21 cellular contexts compared by ENCODE assay signal in the genomic region with DNA sequence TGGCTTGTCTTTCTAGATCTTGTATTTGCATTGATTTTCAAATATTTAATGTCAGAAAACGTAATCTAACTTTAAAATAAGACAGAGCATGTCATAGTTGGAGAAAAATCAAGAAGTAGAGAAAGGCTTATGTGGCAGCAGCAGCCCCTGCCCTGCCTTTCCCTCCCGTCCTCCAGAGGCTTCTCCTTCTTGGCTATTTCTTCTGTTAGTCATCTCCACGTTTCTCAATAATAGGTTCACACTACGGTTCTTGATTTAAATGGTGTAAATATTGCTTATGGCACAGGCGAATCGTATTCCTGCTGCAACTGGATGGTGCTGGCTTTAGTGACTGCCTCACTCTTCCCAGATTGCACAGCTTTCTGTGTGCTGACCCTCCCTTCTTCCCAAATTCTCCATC. TPM values are rescaled to one million over a fixed set of nuclear protein-coding genes. Genes with fewer than 3 reads are reported as not detected.
DNase-seq lines count a peak whose midpoint lies in the region; ATAC-seq and TF ChIP-seq lines count a peak whose summit lies in the region.
"Had no signal": no experiment of that assay in that cellular context is flagged by ENCODE, and none has a peak within 500 bp of the region (broad histone marks: within the 10 kb centered on the region; RNA-seq: fewer than 3 reads in every experiment).

No MANE protein-coding gene starts in this region.

- H3K4me3 ChIP-seq in ACC112 (ENCODE audit: low read depth, low read length), result no peak overlapping the region
- no peak overlapping the region for H3K4me3 ChIP-seq in fibroblast of villous mesenchyme (ENCODE audit: low read depth, low read length)
- H3K4me3 ChIP-seq: BLaER1, lower lobe of right lung, prostate gland had no signal

- intact Hi-C loops in CD4-positive, alpha-beta T cell (cut with DNase I, micrococcal nuclease), result no loop called here

- peak overlapping the region; percentile 25 for H3K27ac Mint-ChIP-seq in CD4-positive, alpha-beta T cell
- no peak overlapping the region for H3K27ac Mint-ChIP-seq in activated CD8-positive, alpha-beta memory T cell treated with anti-CD3 and anti-CD28 coated beads, Interleukin-2, amount 10 ng/mL, durations not matched to agents 7 days and 5 days

- H3K4me3 Mint-ChIP-seq in CD4-positive, alpha-beta T cell, result no peak overlapping the region
- no peak overlapping the region for H3K4me3 Mint-ChIP-seq in activated CD8-positive, alpha-beta memory T cell treated with anti-CD3 and anti-CD28 coated beads, Interleukin-2, amount 10 ng/mL, durations not matched to agents 7 days and 5 days

- no peak for ATAC-seq in CD4-positive, alpha-beta T cell (ENCODE audit: poor library complexity)
- no peak for ATAC-seq in activated CD8-positive, alpha-beta memory T cell treated with anti-CD3 and anti-CD28 coated beads, Interleukin-2, amount 10 ng/mL, durations not matched to agents 7 days and 5 days
- ATAC-seq: foreskin keratinocyte; lower lobe of right lung; stimulated activated naive CD8-positive, alpha-beta T cell treated with anti-CD3 and anti-CD28 coated beads, Interleukin-15, Interleukin-2, amounts not matched to agents 100 U/mL and 50 U/mL, for 24 hours had no signal

- POLR2A ChIA-PET in CD4-positive, alpha-beta T cell (lab: Charles Lee), result no interaction called here

- no peaks in the 10 kb centered on the region for H3K9me3 ChIP-seq in CD4-positive, alpha-beta T cell (ENCODE audit: control insufficient read depth, low read length)
- H3K9me3 ChIP-seq: BLaER1, lower lobe of right lung, prostate gland had no signal

- peaks cover 74% of the 10 kb centered on the region for H3K36me3 Mint-ChIP-seq in CD4-positive, alpha-beta T cell (ENCODE audit: low read depth)
- no peaks in the 10 kb centered on the region for H3K36me3 Mint-ChIP-seq in activated CD8-positive, alpha-beta memory T cell treated with anti-CD3 and anti-CD28 coated beads, Interleukin-2, amount 10 ng/mL, durations not matched to agents 7 days and 5 days

- no peaks in the 10 kb centered on the region for H3K4me1 Mint-ChIP-seq in CD4-positive, alpha-beta T cell (ENCODE audit: low read depth)
- no peaks in the 10 kb centered on the region for H3K4me1 Mint-ChIP-seq in activated CD8-positive, alpha-beta memory T cell treated with anti-CD3 and anti-CD28 coated beads, Interleukin-2, amount 10 ng/mL, durations not matched to agents 7 days and 5 days

- no peak for DNase-seq in CD4-positive, alpha-beta T cell
- DNase-seq in amniotic epithelial cell (ENCODE audit: low read depth), result peak; percentile 77
- peak; percentile 45 for DNase-seq in fibroblast of villous mesenchyme (ENCODE audit: low read depth)
- DNase-seq in anterior cingulate cortex (lab: John Stamatoyannopoulos, UW), result no peak
- DNase-seq in activated CD8-positive, alpha-beta memory T cell treated with anti-CD3 and anti-CD28 coated beads, Interleukin-2, amount 10 ng/mL, durations not matched to agents 7 days and 5 days, result no peak
- DNase-seq in NCI-H1694 treated with DMSO at 0.1 percent for 48 hours (lab: John Stamatoyannopoulos, UW), result no peak
- DNase-seq in cerebellar nuclear complex (lab: John Stamatoyannopoulos, UW), result no peak
- DNase-seq: activated CD4-positive, alpha-beta T cell treated with anti-CD3 and anti-CD28 coated beads for 48 hours; aorta; DMS79 treated with DMSO at 0.1 percent for 48 hours; foreskin keratinocyte; lower lobe of right lung; MM.1S; NCI-H187 treated with DMSO at 0.1 percent for 48 hours; NCI-H446 treated with DMSO at 0.1 percent for 48 hours; SHP77; stimulated activated CD4-positive, alpha-beta T cell treated with anti-CD3 and anti-CD28 coated beads, Interleukin-12 subunit alpha, Interleukin-12 subunit beta, amount 100 ng/mL, for 4 hours; stimulated activated naive CD8-positive, alpha-beta T cell treated with anti-CD3 and anti-CD28 coated beads, Interleukin-15, Interleukin-2, amounts not matched to agents 100 U/mL and 50 U/mL, for 24 hours had no signal

- no peak overlapping the region for H2AFZ ChIP-seq in ACC112 (ENCODE audit: low read length, unreplicated experiment)

- H3K9me3 Mint-ChIP-seq in CD4-positive, alpha-beta T cell, result no peaks in the 10 kb centered on the region
- no peaks in the 10 kb centered on the region for H3K9me3 Mint-ChIP-seq in activated CD8-positive, alpha-beta memory T cell treated with anti-CD3 and anti-CD28 coated beads, Interleukin-2, amount 10 ng/mL, durations not matched to agents 7 days and 5 days (ENCODE audit: low read depth)

- H3K27me3 ChIP-seq in ACC112 (ENCODE audit: insufficient read depth, low read length), result no peaks in the 10 kb centered on the region
- H3K27me3 ChIP-seq in CD4-positive, alpha-beta T cell (ENCODE audit: control insufficient read depth, insufficient read depth, low read length), result no peaks in the 10 kb centered on the region
- H3K27me3 ChIP-seq: BLaER1, foreskin keratinocyte had no signal

- peaks cover 12% of the 10 kb centered on the region for H3K4me1 ChIP-seq in ACC112 (ENCODE audit: control insufficient read depth, insufficient read depth, low read length, unreplicated experiment)
- H3K4me1 ChIP-seq: foreskin keratinocyte, prostate gland had no signal

- no peaks in the 10 kb centered on the region for H3K27me3 Mint-ChIP-seq in CD4-positive, alpha-beta T cell
- H3K27me3 Mint-ChIP-seq in activated CD8-positive, alpha-beta memory T cell treated with anti-CD3 and anti-CD28 coated beads, Interleukin-2, amount 10 ng/mL, durations not matched to agents 7 days and 5 days, result no peaks in the 10 kb centered on the region

- TF ChIP-seq CTCF in CD4-positive, alpha-beta T cell (IDR thresholded peaks at IDR 0.05), result no peak
- TF ChIP-seq CTCF in fibroblast of villous mesenchyme (IDR thresholded peaks at IDR 0.05; ENCODE audit: insufficient read depth, low read depth, low read length), result no peak

- H3K27ac ChIP-seq in ACC112 (ENCODE audit: low read depth, low read length), result peak overlapping the region; percentile 24; the same call in 1 of the 2 replicates
- no peak overlapping the region for H3K27ac ChIP-seq in CD4-positive, alpha-beta T cell (ENCODE audit: low read depth, low read length)
- H3K27ac ChIP-seq: BLaER1, foreskin keratinocyte, lower lobe of right lung, prostate gland had no signal

- H3K36me3 ChIP-seq in ACC112 (ENCODE audit: insufficient read depth, low read length), result no peaks in the 10 kb centered on the region
- H3K36me3 ChIP-seq: BLaER1 had no signal

- CTCF ChIA-PET in CD4-positive, alpha-beta T cell (lab: Charles Lee), result no interaction called here
- CTCF ChIA-PET in activated CD8-positive, alpha-beta memory T cell treated with anti-CD3 and anti-CD28 coated beads, Interleukin-2, amount 10 ng/mL, durations not matched to agents 7 days and 5 days (lab: Charles Lee), result interaction anchor here (1.0 kb wide), 1 partner anchor 13 kb away, joined by 3 read pairs; no protein-coding TSS in a partner anchor

- no peaks in the 10 kb centered on the region for H3K79me2 ChIP-seq in ACC112 (ENCODE audit: control insufficient read depth, insufficient read depth, low read length, unreplicated experiment)

RNA-seq across cellular contexts. Expression of a gene that starts 42.8 kb away (rescaled TPM):
- total RNA-seq in CD4-positive, alpha-beta T cell, result 10 to 100 TPM; 85.3 to 92.7 TPM
- total RNA-seq in fibroblast of villous mesenchyme, result 12.9 and 22.9 TPM in 2 replicates
- 10 to 100 TPM; 18.5 to 20.6 TPM for total RNA-seq in activated CD8-positive, alpha-beta memory T cell treated with anti-CD3 and anti-CD28 coated beads, Interleukin-2, amount 10 ng/mL, durations not matched to agents 7 days and 5 days

Comparison
In these comparisons a context has a peak if more than half of its experiments do, and no peak if none do; other contexts are left out.
1. DNase-seq: peak in amniotic epithelial cell (single experiment) and fibroblast of villous mesenchyme (single experiment); none in CD4-positive, alpha-beta T cell (0 of 10), anterior cingulate cortex (0 of 58), activated CD8-positive, alpha-beta memory T cell treated with anti-CD3 and anti-CD28 coated beads, Interleukin-2, amount 10 ng/mL, durations not matched to agents 7 days and 5 days (single experiment), NCI-H1694 treated with DMSO at 0.1 percent for 48 hours (single experiment) and cerebellar nuclear complex (0 of 2).